In genomic region chr2:180979935-180980184, GRCh38 we compare ENCODE assay signal across 8 cellular contexts. TPM values are rescaled to one million over a fixed set of nuclear protein-coding genes. Genes with fewer than 3 reads are reported as not detected.
A peak's percentile ranks its signal among the peaks of the same experiment; 100 is the strongest.
DNase-seq lines count a peak whose midpoint lies in the region; ATAC-seq and TF ChIP-seq lines count a peak whose summit lies in the region.

No MANE protein-coding gene starts in this region.

- no peak for TF ChIP-seq POLR2A in testis (IDR thresholded peaks at IDR 0.05)

- peaks cover 38% of the 10 kb centered on the region for H3K27me3 Mint-ChIP-seq in activated CD4-positive, alpha-beta T cell treated with anti-CD3 and anti-CD28 coated beads, Interleukin-2, amount 10 ng/mL, durations not matched to agents 24 days and 14 days

- H3K4me3 Mint-ChIP-seq in activated CD4-positive, alpha-beta T cell treated with anti-CD3 and anti-CD28 coated beads, Interleukin-2, amount 10 ng/mL, durations not matched to agents 24 days and 14 days: peak overlapping the region; percentile 76

- H3K9me3 ChIP-seq in ascending aorta (no peaks in the 10 kb centered on the region), left lung (no peaks in the 10 kb centered on the region), testis (no peaks in the 10 kb centered on the region)

- H3K27ac ChIP-seq in ascending aorta (peak overlapping the region; percentile 94 to 95), left lung (peak overlapping the region; percentile 81 to 84), testis (peak overlapping the region; percentile 80 to 96)

- H3K4me3 ChIP-seq in ascending aorta (peak overlapping the region; percentile 72 to 76), left lung (peak overlapping the region; percentile 52 to 61), testis (peak overlapping the region; percentile 70 to 78)

- H3K27ac Mint-ChIP-seq in activated CD4-positive, alpha-beta T cell treated with anti-CD3 and anti-CD28 coated beads, Interleukin-2, amount 10 ng/mL, durations not matched to agents 24 days and 14 days: peak overlapping the region; percentile 81

- DNase-seq in activated CD4-positive, alpha-beta T cell treated with anti-CD3 and anti-CD28 coated beads, Interleukin-2, amount 10 ng/mL, durations not matched to agents 24 days and 14 days: no peak
- no peak for DNase-seq in activated CD4-positive, alpha-beta T cell treated with anti-CD3 and anti-CD28 coated beads, Interleukin-2, amount 50 U/mL, for 1 hour
- DNase-seq in ascending aorta (ENCODE audit: low spot score in 2 of 2) (no peak), left lung (no peak), testis (no peak), KG1 (lab: John Stamatoyannopoulos, UW) (no peak), DMS53 treated with DMSO at 0.1 percent for 48 hours (lab: John Stamatoyannopoulos, UW; ENCODE audit: unreplicated experiment) (no peak)

- no peak for ATAC-seq in left lung
- ATAC-seq in GM21786 (IDR thresholded peaks at IDR 0.05; ENCODE audit: unreplicated experiment): no peak

- peaks cover 32% of the 10 kb centered on the region for H3K4me1 Mint-ChIP-seq in activated CD4-positive, alpha-beta T cell treated with anti-CD3 and anti-CD28 coated beads, Interleukin-2, amount 10 ng/mL, durations not matched to agents 24 days and 14 days

- WGBS in testis, 2 donors: 0 to 1% methylated on average over 7 to 12 of the region's 12 CpGs

- no peaks in the 10 kb centered on the region for H3K9me3 Mint-ChIP-seq in activated CD4-positive, alpha-beta T cell treated with anti-CD3 and anti-CD28 coated beads, Interleukin-2, amount 10 ng/mL, durations not matched to agents 24 days and 14 days

- peaks cover 0 to 29% of the 10 kb centered on the region in 2 donors for H3K4me1 ChIP-seq in ascending aorta
- peaks cover 17 to 40% of the 10 kb centered on the region in 2 donors for H3K4me1 ChIP-seq in left lung
- peaks cover 26% of the 10 kb centered on the region for H3K4me1 ChIP-seq in testis

- TF ChIP-seq CTCF in ascending aorta (IDR thresholded peaks at IDR 0.05): no peak
- TF ChIP-seq CTCF in left lung (IDR thresholded peaks at IDR 0.05): no peak
- TF ChIP-seq CTCF in testis (IDR thresholded peaks at IDR 0.05): no peak

- H3K36me3 ChIP-seq in ascending aorta: no peaks in the 10 kb centered on the region
- H3K36me3 ChIP-seq in left lung: no peaks in the 10 kb centered on the region
- H3K36me3 ChIP-seq in testis (ENCODE audit: low read depth, missing control alignments): no peaks in the 10 kb centered on the region

- intact Hi-C loops in activated CD4-positive, alpha-beta T cell treated with anti-CD3 and anti-CD28 coated beads, Interleukin-2, amount 10 ng/mL, durations not matched to agents 24 days and 14 days (cut with micrococcal nuclease): loop anchor here (2.0 to 5.0 kb wide), 5 partner anchors 73 to 973 kb away; partner anchors contain the start of genes CWC22, ITGA4 and ITPRID2
- intact Hi-C loops in ascending aorta (cut with DNase I): loop anchor here (5.0 to 10.0 kb wide), 3 partner anchors 912 to 1735 kb away; partner anchors contain the start of genes CWC22, DNAJC10 and ITPRID2
- intact Hi-C loops in left lung (cut with DNase I): no loop called here
- intact Hi-C loops in testis (cut with DNase I; ENCODE audit: low total_unique reads): no loop called here

- H3K36me3 Mint-ChIP-seq in activated CD4-positive, alpha-beta T cell treated with anti-CD3 and anti-CD28 coated beads, Interleukin-2, amount 10 ng/mL, durations not matched to agents 24 days and 14 days (ENCODE audit: low read depth): peaks cover 16% of the 10 kb centered on the region

- H3K27me3 ChIP-seq in ascending aorta: no peaks in the 10 kb centered on the region
- no peaks in the 10 kb centered on the region for H3K27me3 ChIP-seq in left lung
- H3K27me3 ChIP-seq in testis: no peaks in the 10 kb centered on the region

RNA-seq across cellular contexts. Expression of gene UBE2E3, which starts 0.5 kb away (rescaled TPM):
- total RNA-seq in activated CD4-positive, alpha-beta T cell treated with anti-CD3 and anti-CD28 coated beads, Interleukin-2, amount 10 ng/mL, durations not matched to agents 24 days and 14 days: 53.9 and 54.9 TPM in 2 replicates
- total RNA-seq in ascending aorta: 125 TPM
- 10 to 100 TPM; 53.7 to 59.1 TPM for total RNA-seq in left lung
- 100 to 1,000 TPM; 113 to 138 TPM for total RNA-seq in testis
- polyA plus RNA-seq in testis (ENCODE audit: insufficient read depth, low read depth, low replicate concordance): 111 TPM

Comparison
In these comparisons a context has a peak if more than half of its experiments do, and no peak if none do; other contexts are left out.
1. intact Hi-C loops: an anchor here in activated CD4-positive, alpha-beta T cell treated with anti-CD3 and anti-CD28 coated beads, Interleukin-2, amount 10 ng/mL, durations not matched to agents 24 days and 14 days (2.0 to 5.0 kb wide) and ascending aorta (5.0 to 10.0 kb wide); none called in left lung and testis.